ENCODE assay signal across 12 cellular contexts in the genomic region with DNA sequence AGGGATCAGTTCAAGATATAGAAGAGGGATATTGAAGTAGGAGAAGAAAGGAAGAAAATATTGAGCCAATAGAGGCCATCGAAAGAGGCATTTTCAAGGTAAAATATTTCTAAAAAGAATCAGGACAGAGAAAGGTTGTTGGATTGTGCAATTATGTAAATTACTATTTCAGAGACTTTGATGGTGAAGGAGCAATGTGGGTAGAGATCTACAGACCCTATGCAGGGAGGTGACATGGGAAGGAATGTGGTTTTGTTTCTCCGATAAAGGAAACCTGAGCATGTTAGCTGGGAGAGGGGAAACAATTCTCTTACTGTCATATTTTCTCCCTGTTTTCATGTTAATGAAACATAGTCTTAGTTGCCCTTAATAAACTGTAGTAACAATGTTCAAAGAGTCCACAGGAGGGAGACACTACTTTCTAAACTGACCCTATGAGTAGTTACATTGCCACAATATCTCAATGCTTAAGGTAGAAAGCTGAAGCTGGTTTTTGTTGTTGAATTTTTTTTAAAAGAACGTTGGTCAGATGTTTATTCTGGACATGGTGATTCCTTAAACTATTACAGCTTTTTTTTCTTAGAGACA.
DNase-seq lines count a peak whose midpoint lies in the region; ATAC-seq, FAIRE-seq and TF ChIP-seq lines count a peak whose summit lies in the region.
"Had no signal": no experiment of that assay in that cellular context is flagged by ENCODE, and none has a peak within 500 bp of the region (broad histone marks: within the 10 kb centered on the region; RNA-seq: fewer than 3 reads in every experiment).

No MANE protein-coding gene starts in this region.

- no peak overlapping the region for H2BK5ac ChIP-seq in H1 (ENCODE audit: low read depth, low read length)

- no peaks in the 10 kb centered on the region for H3K9me2 ChIP-seq in OCI-LY1 (ENCODE audit: low read depth, low read length)

- no peak overlapping the region for H4K91ac ChIP-seq in H1 (replicated peaks; ENCODE audit: insufficient read length, low read length)

- no peak overlapping the region for H3K4me2 ChIP-seq in OCI-LY1 (ENCODE audit: low read length)
- H3K4me2 ChIP-seq in H1 (ENCODE audit: insufficient read depth in 1 of 2, low read depth in 2 of 2, low read length in 2 of 2), result no peak overlapping the region

- TF ChIP-seq POLR2A in H1 (IDR thresholded peaks at IDR 0.05; ENCODE audit: control extremely low read depth in 1 of 2, low read depth in 2 of 2, low read length in 2 of 2) (no peak), esophagus squamous epithelium (IDR thresholded peaks at IDR 0.05) (no peak), GM12892 (IDR thresholded peaks at IDR 0.05; ENCODE audit: low read depth, low read length) (no peak)

- H3K56ac ChIP-seq in H1 (replicated peaks; ENCODE audit: insufficient read length, low read depth, low read length), result no peak overlapping the region

- no peak overlapping the region for H2BK20ac ChIP-seq in H1 (ENCODE audit: low read length)

- H3F3A ChIP-seq in OCI-LY1 (ENCODE audit: insufficient read depth, low read length), result no peaks in the 10 kb centered on the region

- FAIRE-seq in H1 (lab: Jason Lieb, UNC) (no peak), GM12892 (lab: Jason Lieb, UNC) (no peak)
- FAIRE-seq: G401.6, RCC 7860 had no signal

- no peak overlapping the region for H2BK15ac ChIP-seq in H1 (ENCODE audit: low read length)

- H4K20me1 ChIP-seq in OCI-LY1 (ENCODE audit: insufficient read depth, low read length), result no peaks in the 10 kb centered on the region
- H4K20me1 ChIP-seq in H1 (replicated peaks in 1 of 2; ENCODE audit: control insufficient read depth in 1 of 2, insufficient read depth in 2 of 2, low read length in 2 of 2), result no peaks in the 10 kb centered on the region

- H3K27me3 ChIP-seq in OCI-LY1 (ENCODE audit: insufficient read depth, low read length) (no peaks in the 10 kb centered on the region), H1 (replicated peaks in 1 of 4; ENCODE audit: control insufficient read depth in 3 of 4, extremely low read depth in 1 of 4, insufficient read depth in 3 of 4, low read length in 3 of 4) (no peaks in the 10 kb centered on the region), esophagus squamous epithelium (no peaks in the 10 kb centered on the region)
- H3K27me3 ChIP-seq: colonic mucosa had no signal

- H2AFZ ChIP-seq in OCI-LY1 (ENCODE audit: low read length), result no peak overlapping the region
- no peak overlapping the region for H2AFZ ChIP-seq in H1 (ENCODE audit: low read length)

- peak; percentile 6 for DNase-seq in SKM-1 treated with dmso at 0.1 percent for 144 hours (lab: John Stamatoyannopoulos, UW; ENCODE audit: unreplicated experiment)
- no peak for DNase-seq in SKM-1 (lab: John Stamatoyannopoulos, UW; ENCODE audit: unreplicated experiment)
- DNase-seq in H1 (ENCODE audit: low read depth in 1 of 2, low spot score in 2 of 2), result no peak
- DNase-seq in renal cortical epithelial cell (ENCODE audit: low read depth), result peak; percentile 60
- no peak for DNase-seq in esophagus squamous epithelium (lab: John Stamatoyannopoulos, UW)
- DNase-seq in GM12892 (ENCODE audit: insufficient read length), result no peak
- DNase-seq: colonic mucosa, NCI-H1092 treated with DMSO at 0.1 percent for 48 hours had no signal

- TF ChIP-seq CTCF in OCI-LY1 (IDR thresholded peaks at IDR 0.05; ENCODE audit: low read length), result peak; percentile 23; the same call in 1 of the 2 replicates
- peak in 2 of 3 experiments; percentile 11 to 44; a peak in 2 of 4 replicates for TF ChIP-seq CTCF in H1 (IDR thresholded peaks at IDR 0.05; ENCODE audit: control extremely low read depth in 1 of 3, insufficient read depth in 1 of 3, low read depth in 1 of 3, low read length in 3 of 3)
- TF ChIP-seq CTCF in esophagus squamous epithelium (IDR thresholded peaks at IDR 0.05), result peak in 1 of 6 experiments; percentile 33

- H4K8ac ChIP-seq in H1 (ENCODE audit: extremely low read depth, insufficient read depth, low read length), result no peak overlapping the region

- no peak overlapping the region for H3K18ac ChIP-seq in H1 (ENCODE audit: extremely low read depth, low read length)

- no peak overlapping the region for H3K14ac ChIP-seq in H1 (ENCODE audit: insufficient read length)

- no peaks in the 10 kb centered on the region for H3K79me1 ChIP-seq in H1 (ENCODE audit: low read depth, low read length)

- no peak overlapping the region for H4K5ac ChIP-seq in H1 (ENCODE audit: insufficient read length, low read depth, low read length)

- intact Hi-C loops in esophagus squamous epithelium (cut with DNase I), result no loop called here

- 85% methylated on average over 3 of the region's 3 CpGs; no CpG with 5 or more reads in 1 of the 2 experiments for WGBS in H1 (ENCODE audit: extremely low coverage in 1 of 2, insufficient coverage in 1 of 2, insufficient read length in 1 of 2, insufficient replicate concordance in 2 of 2, low coverage in 1 of 2, low lambda C conversion rate in 2 of 2, missing lambda C conversion rate in 1 of 2), 2 experiments
- 65 to 67% methylated on average over 3 of the region's 3 CpGs for WGBS in esophagus squamous epithelium, 2 donors

- H2BK120ac ChIP-seq in H1 (replicated peaks; ENCODE audit: low read depth, low read length), result no peak overlapping the region

- H3K4me3 ChIP-seq in OCI-LY1 (ENCODE audit: low read depth, low read length, poor library complexity, severe bottlenecking) (no peak overlapping the region), H1 (ENCODE audit: extremely low read depth in 1 of 4, insufficient read depth in 2 of 4, low read depth in 3 of 4, low read length in 4 of 4) (no peak overlapping the region), esophagus squamous epithelium (no peak overlapping the region)
- H3K4me3 ChIP-seq: colonic mucosa had no signal

- H3K4ac ChIP-seq in H1 (replicated peaks; ENCODE audit: insufficient read length, low read depth, low read length), result no peak overlapping the region

- no peaks in the 10 kb centered on the region for H3K23me2 ChIP-seq in H1 (ENCODE audit: low read depth, low read length)

- no peak overlapping the region for H3K23ac ChIP-seq in H1 (ENCODE audit: insufficient read length)

- H3K36me3 ChIP-seq in OCI-LY1 (ENCODE audit: insufficient read depth, low read length) (no peaks in the 10 kb centered on the region), H1 (ENCODE audit: control insufficient read depth in 2 of 4, insufficient read depth in 4 of 4, low read length in 3 of 4) (no peaks in the 10 kb centered on the region), esophagus squamous epithelium (no peaks in the 10 kb centered on the region)
- H3K36me3 ChIP-seq: colonic mucosa had no signal

- CTCF ChIA-PET in H1 (lab: Charles Lee; ENCODE audit: partially characterized antibody), result interaction anchor here (0.6 to 2.7 kb wide), 6 partner anchors 11 to 191 kb away, joined by 3 to 15 read pairs (median 4); no protein-coding TSS in a partner anchor

- H3K9ac ChIP-seq in OCI-LY1 (ENCODE audit: low read length), result no peak overlapping the region
- H3K9ac ChIP-seq in H1 (replicated peaks in 1 of 4; ENCODE audit: extremely low read depth in 1 of 4, low read depth in 3 of 4, low read length in 3 of 4), result no peak overlapping the region

- TF ChIP-seq RAD21 in H1 (IDR thresholded peaks at IDR 0.05 in 1 of 2, conservative IDR thresholded peaks at IDR 0.05 in 1 of 2; ENCODE audit: low read depth in 2 of 2, low read length in 2 of 2), result peak; percentile 44 to 47; a peak in 3 of 4 replicates

- H3K79me2 ChIP-seq in OCI-LY1 (ENCODE audit: insufficient read depth, low read length) (no peaks in the 10 kb centered on the region), H1 (ENCODE audit: control insufficient read depth in 1 of 2, insufficient read depth in 2 of 2, low read length in 2 of 2) (no peaks in the 10 kb centered on the region)

- no peak for TF ChIP-seq EP300 in H1 (IDR thresholded peaks at IDR 0.05; ENCODE audit: borderline replicate concordance in 1 of 2, low read depth in 2 of 2, low read length in 2 of 2)

- H3K9me3 ChIP-seq in OCI-LY1 (ENCODE audit: low read length) (no peaks in the 10 kb centered on the region), H1 (ENCODE audit: insufficient read depth in 2 of 2, low read depth in 1 of 2, low read length in 1 of 2) (peaks cover 3 to 10% of the 10 kb centered on the region in 2 experiments; a peak in 2 of 4 replicates), esophagus squamous epithelium (no peaks in the 10 kb centered on the region)
- H3K9me3 ChIP-seq: colonic mucosa had no signal

- H3K4me1 ChIP-seq in OCI-LY1 (ENCODE audit: insufficient read depth, low read length, severe bottlenecking), result no peaks in the 10 kb centered on the region
- H3K4me1 ChIP-seq in H1 (replicated peaks in 1 of 4; ENCODE audit: control insufficient read depth in 3 of 4, insufficient read depth in 4 of 4, low read length in 3 of 4), result peaks cover 0 to 4% (median 0%) of the 10 kb centered on the region in 4 experiments; a peak in 1 of 7 replicates
- no peaks in the 10 kb centered on the region for H3K4me1 ChIP-seq in esophagus squamous epithelium
- H3K4me1 ChIP-seq: colonic mucosa had no signal

- POLR2A ChIA-PET in H1 (lab: Charles Lee; ENCODE audit: partially characterized antibody), result no interaction called here

- H2BK12ac ChIP-seq in H1 (ENCODE audit: low read depth, low read length), result no peak overlapping the region

- ATAC-seq in HG02840 (IDR thresholded peaks at IDR 0.05; ENCODE audit: low FRiP score, unreplicated experiment), result no peak

- H3K27ac ChIP-seq in OCI-LY1 (ENCODE audit: low read depth, low read length, poor library complexity, severe bottlenecking) (no peak overlapping the region), H1 (ENCODE audit: low read depth, low read length) (no peak overlapping the region), esophagus squamous epithelium (no peak overlapping the region)
- H3K27ac ChIP-seq: colonic mucosa had no signal

- no peak overlapping the region for H2AK5ac ChIP-seq in H1 (ENCODE audit: low read depth, low read length)

TF ChIP-seq in H1, 55 proteins besides CTCF, POLR2A, EP300 and RAD21:
- no peak for TF ChIP-seq GTF2F1 (IDR thresholded peaks at IDR 0.05; ENCODE audit: borderline replicate concordance, low read depth, low read length)
- TF ChIP-seq CEBPB (IDR thresholded peaks at IDR 0.05; ENCODE audit: low read depth, low read length), result peak; percentile 65

Comparison
In these comparisons a context has a peak if more than half of its experiments do, and no peak if none do; other contexts are left out.
1. DNase-seq: peak in SKM-1 treated with dmso at 0.1 percent for 144 hours (single experiment) and renal cortical epithelial cell (single experiment); none in SKM-1 (single experiment), H1 (0 of 2), esophagus squamous epithelium (single experiment) and GM12892 (single experiment).